ENCODE assay signal across 10 cellular contexts in the genomic region with DNA sequence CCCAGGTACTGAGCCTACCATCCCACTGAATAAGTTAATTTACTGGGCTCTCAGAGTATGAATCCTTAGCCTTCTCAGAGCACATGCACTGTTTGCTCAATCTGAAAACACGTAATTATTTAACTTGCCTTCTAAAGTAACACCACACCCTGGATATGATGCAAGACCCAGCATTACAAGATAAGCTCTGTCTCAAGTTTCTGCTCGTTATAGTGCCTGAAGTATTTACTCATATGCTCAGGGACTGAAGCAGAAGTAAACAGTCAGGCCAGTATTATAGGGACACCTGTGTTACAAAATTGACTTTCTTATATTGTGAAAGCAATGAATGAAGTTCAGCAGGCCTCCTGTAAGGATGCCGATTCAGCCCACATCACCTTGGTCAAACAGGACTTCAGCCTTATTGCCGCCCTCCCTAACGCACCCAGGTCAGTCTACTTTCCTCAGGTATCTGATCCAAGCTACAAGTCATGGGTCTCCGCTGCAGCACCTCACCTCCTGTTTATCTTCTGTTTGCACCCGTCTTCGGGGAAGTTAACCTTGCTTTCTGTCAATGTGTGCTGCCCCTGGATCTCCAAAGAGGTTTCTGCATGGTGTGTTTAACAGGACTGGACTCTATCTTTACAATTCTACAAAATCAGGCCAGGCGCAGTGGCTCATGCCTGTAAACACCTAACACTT. TPM values are rescaled to one million over a fixed set of nuclear protein-coding genes. Genes with fewer than 3 reads are reported as not detected.
DNase-seq lines count a peak whose midpoint lies in the region; ATAC-seq, FAIRE-seq and TF ChIP-seq lines count a peak whose summit lies in the region.
"Had no signal": no experiment of that assay in that cellular context is flagged by ENCODE, and none has a peak within 500 bp of the region (broad histone marks: within the 10 kb centered on the region; RNA-seq: fewer than 3 reads in every experiment).

No MANE protein-coding gene starts in this region.

- no peak overlapping the region for H2AFZ ChIP-seq in MM.1S (ENCODE audit: low read length)

- H3K9ac ChIP-seq in MM.1S (ENCODE audit: low read length) = no peak overlapping the region

- ATAC-seq in A549 (peak; percentile 90 to 93), HG02678 (IDR thresholded peaks at IDR 0.05; ENCODE audit: unreplicated experiment) (no peak), GM19452 (IDR thresholded peaks at IDR 0.05; ENCODE audit: unreplicated experiment) (no peak), GM18861 (IDR thresholded peaks at IDR 0.05; ENCODE audit: unreplicated experiment) (no peak)

- no peak for TF ChIP-seq CTCF in A549 (IDR thresholded peaks at IDR 0.05)
- TF ChIP-seq CTCF in MM.1S (IDR thresholded peaks at IDR 0.05; ENCODE audit: low read length) = no peak

- 11% methylated on average over 8 of the region's 9 CpGs for WGBS in A549 (ENCODE audit: missing lambda C conversion rate)

- H4K20me1 ChIP-seq in MM.1S (ENCODE audit: insufficient read depth, low read length) = no peaks in the 10 kb centered on the region

- H3K4me2 ChIP-seq in A549 (peak overlapping the region; percentile 70), MM.1S (ENCODE audit: low read depth, low read length) (no peak overlapping the region)

- CTCF ChIA-PET in A549 (lab: Yijun Ruan, JAX) = no interaction called here

- H3K9me3 ChIP-seq in A549 = no peaks in the 10 kb centered on the region
- no peaks in the 10 kb centered on the region for H3K9me3 ChIP-seq in MM.1S (replicated peaks; ENCODE audit: insufficient read depth, low read length)

- H3K9me2 ChIP-seq in MM.1S (replicated peaks; ENCODE audit: insufficient read depth, low read length) = no peaks in the 10 kb centered on the region

- H3K79me2 ChIP-seq in MM.1S (ENCODE audit: low read length) = no peaks in the 10 kb centered on the region

- FAIRE-seq in A549 (lab: Jason Lieb, UNC) = no peak

- no peaks in the 10 kb centered on the region for H3K27me3 ChIP-seq in MM.1S (replicated peaks; ENCODE audit: insufficient read depth, low read length)

- POLR2A ChIA-PET in A549 (lab: Yijun Ruan, JAX) = no interaction called here

- H3F3A ChIP-seq in MM.1S (ENCODE audit: insufficient read depth, low read length) = no peaks in the 10 kb centered on the region

- TF ChIP-seq POLR2A in A549 (IDR thresholded peaks at IDR 0.05; ENCODE audit: low read length) = no peak

- H3K4me1 ChIP-seq in A549 (peaks cover 39% of the 10 kb centered on the region), MM.1S (ENCODE audit: low read length) (no peaks in the 10 kb centered on the region)

- peak; percentile 20 to 87 for DNase-seq in A549 (ENCODE audit: low read depth in 1 of 2, low spot score in 1 of 2)
- DNase-seq in HT-29 (ENCODE audit: low spot score) = peak; percentile 79
- peak; percentile 92 for DNase-seq in SIG-M5 treated with dmso at 0.1 percent for 504 hours (lab: John Stamatoyannopoulos, UW; ENCODE audit: unreplicated experiment)
- DNase-seq in iris pigment epithelial cell (ENCODE audit: low read depth) = peak; percentile 95
- no peak for DNase-seq in MM.1S
- DNase-seq: activated CD4-positive, CD25-positive, alpha-beta regulatory T cell treated with anti-CD3 and anti-CD28 coated beads, Interleukin-2, amount 50 U/mL, for 72 hours; stimulated activated CD4-positive, alpha-beta T cell treated with anti-CD3 and anti-CD28 coated beads, Interleukin-2, amount 100 ng/mL, for 24 hours had no signal

- no peaks in the 10 kb centered on the region for H3K36me3 ChIP-seq in MM.1S (replicated peaks; ENCODE audit: insufficient read depth, low read length)

- TF ChIP-seq EP300 in A549 (IDR thresholded peaks at IDR 0.05) = peak; percentile 58 to 67; a peak in 3 of 5 replicates

- H3K27ac ChIP-seq in A549 (peak overlapping the region; percentile 63 to 81), MM.1S (ENCODE audit: low read length) (no peak overlapping the region)

- peak in 1 of 2 experiments; percentile 41; a peak in 2 of 5 replicates for TF ChIP-seq RAD21 in A549 (conservative IDR thresholded peaks at IDR 0.05 in 1 of 2, IDR thresholded peaks at IDR 0.05 in 1 of 2)

- H3K4me3 ChIP-seq in A549 (no peak overlapping the region), MM.1S (ENCODE audit: low read length) (no peak overlapping the region)

TF ChIP-seq in A549, 52 proteins besides CTCF, POLR2A, EP300 and RAD21 (continues in another document):
- no peak for TF ChIP-seq CHD4 (IDR thresholded peaks at IDR 0.05; ENCODE audit: borderline replicate concordance)
- no peak for TF ChIP-seq HOXA7 (CRISPR knock-in tag; IDR thresholded peaks at IDR 0.05)
- no peak for TF ChIP-seq HOXB5 (CRISPR knock-in tag; IDR thresholded peaks at IDR 0.05)
- TF ChIP-seq RARB (CRISPR knock-in tag; IDR thresholded peaks at IDR 0.05) = no peak
- TF ChIP-seq, protein P1, sequence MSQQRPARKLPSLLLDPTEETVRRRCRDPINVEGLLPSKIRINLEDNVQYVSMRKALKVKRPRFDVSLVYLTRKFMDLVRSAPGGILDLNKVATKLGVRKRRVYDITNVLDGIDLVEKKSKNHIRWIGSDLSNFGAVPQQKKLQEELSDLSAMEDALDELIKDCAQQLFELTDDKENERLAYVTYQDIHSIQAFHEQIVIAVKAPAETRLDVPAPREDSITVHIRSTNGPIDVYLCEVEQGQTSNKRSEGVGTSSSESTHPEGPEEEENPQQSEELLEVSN (IDR thresholded peaks at IDR 0.05; ENCODE audit: borderline replicate concordance, low read depth) = no peak
- TF ChIP-seq CBX2 (IDR thresholded peaks at IDR 0.05; ENCODE audit: borderline replicate concordance, low read depth) = no peak
- TF ChIP-seq CBX8 (IDR thresholded peaks at IDR 0.05) = no peak
- no peak for TF ChIP-seq ESRRA (IDR thresholded peaks at IDR 0.05; ENCODE audit: borderline replicate concordance, low read length)
- TF ChIP-seq, protein P2, sequence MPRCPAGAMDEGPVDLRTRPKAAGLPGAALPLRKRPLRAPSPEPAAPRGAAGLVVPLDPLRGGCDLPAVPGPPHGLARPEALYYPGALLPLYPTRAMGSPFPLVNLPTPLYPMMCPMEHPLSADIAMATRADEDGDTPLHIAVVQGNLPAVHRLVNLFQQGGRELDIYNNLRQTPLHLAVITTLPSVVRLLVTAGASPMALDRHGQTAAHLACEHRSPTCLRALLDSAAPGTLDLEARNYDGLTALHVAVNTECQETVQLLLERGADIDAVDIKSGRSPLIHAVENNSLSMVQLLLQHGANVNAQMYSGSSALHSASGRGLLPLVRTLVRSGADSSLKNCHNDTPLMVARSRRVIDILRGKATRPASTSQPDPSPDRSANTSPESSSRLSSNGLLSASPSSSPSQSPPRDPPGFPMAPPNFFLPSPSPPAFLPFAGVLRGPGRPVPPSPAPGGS (IDR thresholded peaks at IDR 0.05) = peak; percentile 82; the same call in 2 of the 3 replicates
- no peak for TF ChIP-seq ZFP36 (IDR thresholded peaks at IDR 0.05; ENCODE audit: borderline replicate concordance, partially characterized antibody)
- TF ChIP-seq SMC3 (IDR thresholded peaks at IDR 0.05) = peak; percentile 36; the same call in 1 of the 3 replicates
- peak; percentile 40 for TF ChIP-seq MAX (IDR thresholded peaks at IDR 0.05)
- no peak for TF ChIP-seq HDAC2 (IDR thresholded peaks at IDR 0.05)
- TF ChIP-seq, protein P3, sequence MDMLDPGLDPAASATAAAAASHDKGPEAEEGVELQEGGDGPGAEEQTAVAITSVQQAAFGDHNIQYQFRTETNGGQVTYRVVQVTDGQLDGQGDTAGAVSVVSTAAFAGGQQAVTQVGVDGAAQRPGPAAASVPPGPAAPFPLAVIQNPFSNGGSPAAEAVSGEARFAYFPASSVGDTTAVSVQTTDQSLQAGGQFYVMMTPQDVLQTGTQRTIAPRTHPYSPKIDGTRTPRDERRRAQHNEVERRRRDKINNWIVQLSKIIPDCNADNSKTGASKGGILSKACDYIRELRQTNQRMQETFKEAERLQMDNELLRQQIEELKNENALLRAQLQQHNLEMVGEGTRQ (IDR thresholded peaks at IDR 0.05) = no peak
- TF ChIP-seq BHLHE40 (IDR thresholded peaks at IDR 0.05; ENCODE audit: low read depth, low read length) = no peak
- TF ChIP-seq HEYL (CRISPR knock-in tag; IDR thresholded peaks at IDR 0.05) = no peak
- TF ChIP-seq JUNB (IDR thresholded peaks at IDR 0.05) = 0 out of 2 replicates have a peak, but pooled peaks have one; percentile 40
- TF ChIP-seq, protein P4, sequence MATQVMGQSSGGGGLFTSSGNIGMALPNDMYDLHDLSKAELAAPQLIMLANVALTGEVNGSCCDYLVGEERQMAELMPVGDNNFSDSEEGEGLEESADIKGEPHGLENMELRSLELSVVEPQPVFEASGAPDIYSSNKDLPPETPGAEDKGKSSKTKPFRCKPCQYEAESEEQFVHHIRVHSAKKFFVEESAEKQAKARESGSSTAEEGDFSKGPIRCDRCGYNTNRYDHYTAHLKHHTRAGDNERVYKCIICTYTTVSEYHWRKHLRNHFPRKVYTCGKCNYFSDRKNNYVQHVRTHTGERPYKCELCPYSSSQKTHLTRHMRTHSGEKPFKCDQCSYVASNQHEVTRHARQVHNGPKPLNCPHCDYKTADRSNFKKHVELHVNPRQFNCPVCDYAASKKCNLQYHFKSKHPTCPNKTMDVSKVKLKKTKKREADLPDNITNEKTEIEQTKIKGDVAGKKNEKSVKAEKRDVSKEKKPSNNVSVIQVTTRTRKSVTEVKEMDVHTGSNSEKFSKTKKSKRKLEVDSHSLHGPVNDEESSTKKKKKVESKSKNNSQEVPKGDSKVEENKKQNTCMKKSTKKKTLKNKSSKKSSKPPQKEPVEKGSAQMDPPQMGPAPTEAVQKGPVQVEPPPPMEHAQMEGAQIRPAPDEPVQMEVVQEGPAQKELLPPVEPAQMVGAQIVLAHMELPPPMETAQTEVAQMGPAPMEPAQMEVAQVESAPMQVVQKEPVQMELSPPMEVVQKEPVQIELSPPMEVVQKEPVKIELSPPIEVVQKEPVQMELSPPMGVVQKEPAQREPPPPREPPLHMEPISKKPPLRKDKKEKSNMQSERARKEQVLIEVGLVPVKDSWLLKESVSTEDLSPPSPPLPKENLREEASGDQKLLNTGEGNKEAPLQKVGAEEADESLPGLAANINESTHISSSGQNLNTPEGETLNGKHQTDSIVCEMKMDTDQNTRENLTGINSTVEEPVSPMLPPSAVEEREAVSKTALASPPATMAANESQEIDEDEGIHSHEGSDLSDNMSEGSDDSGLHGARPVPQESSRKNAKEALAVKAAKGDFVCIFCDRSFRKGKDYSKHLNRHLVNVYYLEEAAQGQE (IDR thresholded peaks at IDR 0.05) = no peak
- no peak for TF ChIP-seq ZSCAN20 (CRISPR knock-in tag; IDR thresholded peaks at IDR 0.05)

RNA-seq across cellular contexts. Expression of gene KLF3, which starts 42.9 kb away (rescaled TPM):
- polyA plus RNA-seq in A549 (2011; rRNA removed) (26.9 and 29.6 TPM in 2 replicates), A549 (2017; fragmentation: RNase III; extraction: RNeasy Plus Mini Kit Qiagen cat#74134 plus additional on column Dnase treatment) (10.5 to 11.6 TPM (median 11.2 TPM) in 3 replicates)
- polyA plus RNA-seq in A549 (2012; cell fraction: cytosol; rRNA removed) = 6.3 and 7.6 TPM in 2 replicates
- 7.1 and 8.2 TPM in 2 replicates for polyA plus RNA-seq in A549 (2012; cell fraction: nucleus; rRNA removed)
- 45.3 and 45.8 TPM in 2 replicates for polyA minus RNA-seq in A549 (2011; rRNA and poly(A)+ RNA removed)
- 74.3 and 76.6 TPM in 2 replicates for total RNA-seq in HT-29 (2014; rRNA removed; shearing (Covaris generic))

Comparison
In these comparisons a context has a peak if more than half of its experiments do, and no peak if none do; other contexts are left out.
1. ATAC-seq: peak in A549 (2 of 2); none in HG02678 (single experiment), GM19452 (single experiment) and GM18861 (single experiment).